In the genomic region with DNA sequence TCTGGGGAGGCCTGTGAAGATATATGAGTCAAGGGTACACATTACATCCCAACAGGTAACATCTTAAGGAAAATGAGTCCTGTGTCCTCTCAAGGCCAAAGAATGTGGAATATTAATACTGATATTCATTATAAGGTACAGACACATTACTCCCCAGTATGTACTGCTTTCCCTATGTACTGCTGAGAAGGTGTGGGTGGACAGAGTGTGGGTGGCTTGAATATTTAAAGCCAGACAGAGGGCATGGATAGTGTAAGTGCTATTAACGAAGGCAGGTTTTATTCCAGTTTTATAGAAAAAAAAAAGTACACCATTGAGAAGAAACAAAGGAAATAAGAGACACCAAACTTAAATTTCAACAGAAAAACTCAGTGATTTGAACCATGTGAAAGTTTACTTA, we compare ENCODE assay signal across 7 cellular contexts.
"Had no signal": no experiment of that assay in that cellular context is flagged by ENCODE, and none has a peak within 500 bp of the region (broad histone marks: within the 10 kb centered on the region; RNA-seq: fewer than 3 reads in every experiment).

No MANE protein-coding gene starts in this region.

- ATAC-seq: HepG2, K562 had no signal

- H3K27me3 Mint-ChIP-seq: IgD-negative memory B cell had no signal

- H3K27ac ChIP-seq: HL-60 had no signal

- DNase-seq: IMR-90, KBM-7, KG1 had no signal

- H3K4me3 Mint-ChIP-seq: IgD-negative memory B cell had no signal

- H3K27ac Mint-ChIP-seq: IgD-negative memory B cell had no signal

- H3K4me3 ChIP-seq: K562 had no signal
